Comparison of ENCODE assay signal across 19 cellular contexts in the genomic region with DNA sequence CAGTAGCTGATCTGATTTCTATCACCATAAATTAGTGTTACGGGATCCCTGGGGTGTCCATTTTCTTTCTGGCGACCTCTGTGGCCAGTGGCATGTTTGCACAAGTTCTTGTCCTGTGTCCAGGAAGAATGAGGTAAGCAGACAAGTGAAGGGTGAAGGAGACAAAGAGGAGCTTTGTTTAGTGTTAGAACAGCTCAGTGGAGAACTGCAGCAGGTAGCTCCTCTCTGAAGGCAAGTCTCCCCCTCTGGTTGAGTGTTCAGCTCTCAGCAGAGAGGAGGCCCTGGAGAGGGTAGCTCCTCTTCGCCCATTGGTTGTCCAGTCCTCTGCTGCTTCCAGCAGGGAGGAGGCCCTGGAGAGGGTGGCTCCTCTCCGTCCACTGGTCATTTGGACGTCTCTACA. TPM values are rescaled to one million over a fixed set of nuclear protein-coding genes. Genes with fewer than 3 reads are reported as not detected.
DNase-seq lines count a peak whose midpoint lies in the region; ATAC-seq, FAIRE-seq and TF ChIP-seq lines count a peak whose summit lies in the region.
"Had no signal": no experiment of that assay in that cellular context is flagged by ENCODE, and none has a peak within 500 bp of the region (broad histone marks: within the 10 kb centered on the region; RNA-seq: fewer than 3 reads in every experiment).

No MANE protein-coding gene starts in this region.

- H3K9me3 Mint-ChIP-seq in Calu3 (ENCODE audit: low read depth, unreplicated experiment), result peaks cover 3% of the 10 kb centered on the region

- no peak overlapping the region for H3K9ac ChIP-seq in mesenchymal stem cell (ENCODE audit: low read length)

- peak; percentile 1 for DNase-seq in Calu3
- DNase-seq in SK-MEL-5 (ENCODE audit: low read depth, low spot score), result peak; percentile 33
- no peak for DNase-seq in mesenchymal stem cell
- DNase-seq in frontal cortex (ENCODE audit: low spot score in 2 of 2), result no peak
- DNase-seq: ACHN; C1 segment of cervical spinal cord; CD8-positive, alpha-beta memory T cell; HCEC 1CT; NCI-H1417 treated with DMSO at 0.1 percent for 48 hours; NCI-H1930; NCI-H345; NCI-H524 treated with DMSO at 0.1 percent for 48 hours; PC-9 had no signal

- H3K79me1 ChIP-seq in mesenchymal stem cell (replicated peaks; ENCODE audit: low read length, poor library complexity, severe bottlenecking), result no peaks in the 10 kb centered on the region

- WGBS in mesenchymal stem cell, result 82% methylated on average over 4 of the region's 5 CpGs

- ATAC-seq in HG03439 (IDR thresholded peaks at IDR 0.05; ENCODE audit: unreplicated experiment), result no peak
- no peak for ATAC-seq in activated CD4-positive, CD25-positive, alpha-beta regulatory T cell treated with anti-CD3 and anti-CD28 coated beads, Interleukin-2, amount 50 U/mL, for 24 hours

- no peak overlapping the region for H4K91ac ChIP-seq in mesenchymal stem cell (ENCODE audit: low read length)

- no peak overlapping the region for H2BK12ac ChIP-seq in mesenchymal stem cell (ENCODE audit: low read length in 2 of 2)

- no peak overlapping the region for H2BK120ac ChIP-seq in mesenchymal stem cell (ENCODE audit: low read depth, low read length)

- no TSS peak for BruUV-seq in Calu3 (replicated peaks; lab: Mats Ljungman, UMichigan)

- no peak overlapping the region for H3K23ac ChIP-seq in mesenchymal stem cell (ENCODE audit: low read length in 2 of 2)

- H2AFZ ChIP-seq in mesenchymal stem cell (ENCODE audit: low read depth, low read length), result no peak overlapping the region
- H2AFZ ChIP-seq: PC-9 had no signal

- H3K27ac Mint-ChIP-seq in Calu3 (ENCODE audit: unreplicated experiment), result no peak overlapping the region
- H3K27ac Mint-ChIP-seq: CD8-positive, alpha-beta memory T cell had no signal

- no peaks in the 10 kb centered on the region for H3K4me1 ChIP-seq in mesenchymal stem cell (ENCODE audit: control insufficient read depth, insufficient read depth, low read depth, low read length)
- H3K4me1 ChIP-seq: SJSA1 had no signal

- in situ Hi-C loops in SK-MEL-5 (cut with HindIII; ENCODE audit: low pct_unique_long_range_greater_than_20kb, low sequenced_read_pairs), result loop anchor here (25.0 kb wide), 1 partner anchor 140 kb away; a partner anchor contains a TSS

- no peak overlapping the region for H3K4me3 ChIP-seq in mesenchymal stem cell (ENCODE audit: insufficient read depth in 1 of 2, low read depth in 1 of 2, low read length in 2 of 2)
- H3K4me3 ChIP-seq: PC-9, SJSA1 had no signal

- CTCF ChIA-PET in Calu3 (lab: Charles Lee), result no interaction called here

- H2AK5ac ChIP-seq in mesenchymal stem cell (ENCODE audit: low read length, severe bottlenecking), result no peak overlapping the region

- H3K9me3 ChIP-seq in mesenchymal stem cell (ENCODE audit: control insufficient read depth, low read length), result peaks cover 2% of the 10 kb centered on the region
- H3K9me3 ChIP-seq: SJSA1 had no signal

- peak overlapping the region; percentile 60 for H4K8ac ChIP-seq in mesenchymal stem cell (ENCODE audit: low read length)

- no peaks in the 10 kb centered on the region for H3K27me3 Mint-ChIP-seq in Calu3 (ENCODE audit: unreplicated experiment)

- H3K27ac ChIP-seq in mesenchymal stem cell (ENCODE audit: low read length, poor library complexity, severe bottlenecking), result no peak overlapping the region
- H3K27ac ChIP-seq: PC-9, RWPE1, SJSA1 had no signal

- peaks cover 0 to 5% of the 10 kb centered on the region in 2 experiments for H3K27me3 ChIP-seq in mesenchymal stem cell (ENCODE audit: control insufficient read depth in 1 of 2, insufficient read depth in 1 of 2, low read length in 2 of 2)
- H3K27me3 ChIP-seq: SJSA1 had no signal

- H3K4me2 ChIP-seq in mesenchymal stem cell (ENCODE audit: low read length, poor library complexity, severe bottlenecking), result no peak overlapping the region
- H3K4me2 ChIP-seq: PC-9 had no signal

- intact Hi-C loops in Calu3 (cut with micrococcal nuclease; ENCODE audit: unreplicated experiment), result no loop called here

- no peak overlapping the region for H3K14ac ChIP-seq in mesenchymal stem cell (ENCODE audit: low read length in 2 of 2)

- H2BK15ac ChIP-seq in mesenchymal stem cell (ENCODE audit: low read depth, poor library complexity, severe bottlenecking), result no peak overlapping the region

- no peak overlapping the region for H3K4ac ChIP-seq in mesenchymal stem cell (ENCODE audit: low read depth in 1 of 2, low read length in 2 of 2)

- no peak overlapping the region for H2BK5ac ChIP-seq in mesenchymal stem cell (ENCODE audit: low read depth, low read length, poor library complexity, severe bottlenecking)

- H3K36me3 ChIP-seq in mesenchymal stem cell (ENCODE audit: control insufficient read depth in 1 of 2, insufficient read depth in 2 of 2, low read depth in 1 of 2, low read length in 2 of 2), result no peaks in the 10 kb centered on the region
- H3K36me3 ChIP-seq: SJSA1 had no signal

- FAIRE-seq in frontal cortex (lab: Jason Lieb, UNC), result no peak
- FAIRE-seq: G401.6 had no signal

- no peaks in the 10 kb centered on the region for H3K4me1 Mint-ChIP-seq in Calu3 (ENCODE audit: low read depth, unreplicated experiment)
- H3K4me1 Mint-ChIP-seq: CD8-positive, alpha-beta memory T cell had no signal

- no peak for TF ChIP-seq CTCF in Calu3 (IDR thresholded peaks at IDR 0.05; ENCODE audit: unreplicated experiment)
- 0 out of 3 replicates have a peak, but pooled peaks have one; percentile 7 for TF ChIP-seq CTCF in GM12872 (IDR thresholded peaks at IDR 0.05; ENCODE audit: insufficient read depth, low read depth, low read length)

- H3K36me3 Mint-ChIP-seq in Calu3 (ENCODE audit: insufficient read depth, unreplicated experiment), result no peaks in the 10 kb centered on the region

- H3K18ac ChIP-seq in mesenchymal stem cell (ENCODE audit: low read depth in 1 of 2, low read length in 2 of 2), result no peak overlapping the region

- no peak overlapping the region for H3K4me3 Mint-ChIP-seq in Calu3 (ENCODE audit: low read depth, unreplicated experiment)
- H3K4me3 Mint-ChIP-seq: CD8-positive, alpha-beta memory T cell had no signal

RNA-seq across cellular contexts. Expression of a gene that starts 47.2 kb away (rescaled TPM):
- not detected in 2 replicates for total RNA-seq in Calu3 (2022)
- total RNA-seq in SK-MEL-5 (2014; rRNA removed; shearing (Covaris generic)), result not detected in 2 replicates
- not detected in 2 replicates for polyA plus RNA-seq in SK-MEL-5 (2015; cell fraction: cytosol; rRNA removed)
- polyA plus RNA-seq in SK-MEL-5 (2015; cell fraction: nucleus; rRNA removed), result not detected in 2 replicates
- polyA plus RNA-seq in mesenchymal stem cell (2013, experiment 1 of 2), result 0.01 TPM
- 0.01 TPM for polyA plus RNA-seq in mesenchymal stem cell (2013, experiment 2 of 2)
- total RNA-seq in frontal cortex, result not detected
- total RNA-seq: CD8-positive, alpha-beta memory T cell; PC-9; SJSA1 had no signal
- polyA plus RNA-seq: CD8-positive, alpha-beta memory T cell had no signal

Comparison
In these comparisons a context has a peak if more than half of its experiments do, and no peak if none do; other contexts are left out.
1. DNase-seq: peak in Calu3 (single experiment) and SK-MEL-5 (single experiment); none in mesenchymal stem cell (single experiment) and frontal cortex (0 of 2).